ENCODE assay signal across 12 cellular contexts in genomic region chr9:15999422-16000339, GRCh38.
DNase-seq lines count a peak whose midpoint lies in the region; TF ChIP-seq lines count a peak whose summit lies in the region.
"Had no signal": no experiment of that assay in that cellular context is flagged by ENCODE, and none has a peak within 500 bp of the region (broad histone marks: within the 10 kb centered on the region; RNA-seq: fewer than 3 reads in every experiment).

No MANE protein-coding gene starts in this region.

- H3K14ac ChIP-seq in mesenchymal stem cell (ENCODE audit: low read length in 2 of 2), result no peak overlapping the region

- peak overlapping the region; percentile 72 for H4K8ac ChIP-seq in mesenchymal stem cell (ENCODE audit: low read length)

- H3K9ac ChIP-seq in mesenchymal stem cell (ENCODE audit: low read length), result peak overlapping the region; percentile 7

- H3K4me3 Mint-ChIP-seq in mesothelial cell of epicardium, result no peak overlapping the region
- H3K4me3 Mint-ChIP-seq: activated CD8-positive, alpha-beta memory T cell treated with anti-CD3 and anti-CD28 coated beads, Interleukin-2, amount 10 ng/mL, durations not matched to agents 7 days and 5 days; CD4-positive, alpha-beta T cell; GM23338 had no signal

- no peaks in the 10 kb centered on the region for H3K4me1 Mint-ChIP-seq in mesothelial cell of epicardium
- H3K4me1 Mint-ChIP-seq: activated CD8-positive, alpha-beta memory T cell treated with anti-CD3 and anti-CD28 coated beads, Interleukin-2, amount 10 ng/mL, durations not matched to agents 7 days and 5 days had no signal

- H2BK120ac ChIP-seq in mesenchymal stem cell (ENCODE audit: low read depth, low read length), result peak overlapping the region; percentile 84

- H3K4me3 ChIP-seq in mesenchymal stem cell (ENCODE audit: insufficient read depth in 1 of 2, low read depth in 1 of 2, low read length in 2 of 2), result no peak overlapping the region
- H3K4me3 ChIP-seq: dorsolateral prefrontal cortex, GM23338 had no signal

- H2AK5ac ChIP-seq in mesenchymal stem cell (ENCODE audit: low read length, severe bottlenecking), result peak overlapping the region; percentile 55

- H3K4ac ChIP-seq in mesenchymal stem cell (ENCODE audit: low read depth in 1 of 2, low read length in 2 of 2), result peak overlapping the region in 1 of 2 experiments; percentile 6

- H3K36me3 ChIP-seq in mesenchymal stem cell (ENCODE audit: control insufficient read depth in 1 of 2, insufficient read depth in 2 of 2, low read depth in 1 of 2, low read length in 2 of 2), result no peaks in the 10 kb centered on the region

- H3K23ac ChIP-seq in mesenchymal stem cell (ENCODE audit: low read length in 2 of 2), result no peak overlapping the region

- H2BK15ac ChIP-seq in mesenchymal stem cell (ENCODE audit: low read depth, poor library complexity, severe bottlenecking), result no peak overlapping the region

- H3K79me1 ChIP-seq in mesenchymal stem cell (replicated peaks; ENCODE audit: low read length, poor library complexity, severe bottlenecking), result no peaks in the 10 kb centered on the region

- peak overlapping the region; percentile 78 to 82 for H2BK12ac ChIP-seq in mesenchymal stem cell (ENCODE audit: low read length in 2 of 2)

- peaks cover 16% of the 10 kb centered on the region for H3K9me3 Mint-ChIP-seq in mesothelial cell of epicardium
- H3K9me3 Mint-ChIP-seq: GM23338 had no signal

- H3K18ac ChIP-seq in mesenchymal stem cell (ENCODE audit: low read depth in 1 of 2, low read length in 2 of 2), result peak overlapping the region; percentile 79 to 95

- H3K27me3 ChIP-seq in mesenchymal stem cell (ENCODE audit: control insufficient read depth in 1 of 2, insufficient read depth in 1 of 2, low read length in 2 of 2), result no peaks in the 10 kb centered on the region
- H3K27me3 ChIP-seq: dorsolateral prefrontal cortex had no signal

- no peaks in the 10 kb centered on the region for H3K27me3 Mint-ChIP-seq in mesothelial cell of epicardium (ENCODE audit: low read depth)
- H3K27me3 Mint-ChIP-seq: activated CD8-positive, alpha-beta memory T cell treated with anti-CD3 and anti-CD28 coated beads, Interleukin-2, amount 10 ng/mL, durations not matched to agents 7 days and 5 days; CD4-positive, alpha-beta T cell had no signal

- DNase-seq in AG08396 (ENCODE audit: low spot score), result peak; percentile 59
- DNase-seq in M059J (ENCODE audit: low read depth), result peak; percentile 98
- DNase-seq in dedifferentiated amniotic fluid mesenchymal stem cell (ENCODE audit: extremely low spot score), result peak; percentile 36
- peak; percentile 94 for DNase-seq in mesenchymal stem cell
- no peak for DNase-seq in DMS 273 (lab: John Stamatoyannopoulos, UW; ENCODE audit: unreplicated experiment)
- DNase-seq in mesothelial cell of epicardium (ENCODE audit: low spot score in 2 of 2, unreplicated experiment in 2 of 2), result no peak
- DNase-seq in GM13976 (ENCODE audit: low spot score), result no peak
- DNase-seq in NCI-H1694 (lab: John Stamatoyannopoulos, UW), result no peak
- DNase-seq: activated CD8-positive, alpha-beta memory T cell treated with anti-CD3 and anti-CD28 coated beads, Interleukin-2, amount 10 ng/mL, durations not matched to agents 7 days and 5 days; CD4-positive, alpha-beta T cell; dorsolateral prefrontal cortex had no signal

- H3K36me3 Mint-ChIP-seq in mesothelial cell of epicardium, result peaks cover 4% of the 10 kb centered on the region
- H3K36me3 Mint-ChIP-seq: activated CD8-positive, alpha-beta memory T cell treated with anti-CD3 and anti-CD28 coated beads, Interleukin-2, amount 10 ng/mL, durations not matched to agents 7 days and 5 days had no signal

- no peak overlapping the region for H3K4me2 ChIP-seq in mesenchymal stem cell (ENCODE audit: low read length, poor library complexity, severe bottlenecking)
- H3K4me2 ChIP-seq: GM23338 had no signal

- H3K4me1 ChIP-seq in mesenchymal stem cell (ENCODE audit: control insufficient read depth, insufficient read depth, low read depth, low read length), result peaks cover 7% of the 10 kb centered on the region

- H3K27ac Mint-ChIP-seq in mesothelial cell of epicardium, result no peak overlapping the region
- H3K27ac Mint-ChIP-seq: activated CD8-positive, alpha-beta memory T cell treated with anti-CD3 and anti-CD28 coated beads, Interleukin-2, amount 10 ng/mL, durations not matched to agents 7 days and 5 days; CD4-positive, alpha-beta T cell; GM23338 had no signal

- TF ChIP-seq CTCF in mesothelial cell of epicardium (IDR thresholded peaks at IDR 0.05; ENCODE audit: unreplicated experiment), result no peak
- no peak for TF ChIP-seq CTCF in GM13976 (IDR thresholded peaks at IDR 0.05; ENCODE audit: borderline replicate concordance, control extremely low read depth, extremely low read depth, insufficient read depth, missing control alignments)

- peak overlapping the region; percentile 73 for H4K91ac ChIP-seq in mesenchymal stem cell (ENCODE audit: low read length)

- no peak overlapping the region for H2AFZ ChIP-seq in mesenchymal stem cell (ENCODE audit: low read depth, low read length)
- H2AFZ ChIP-seq: GM23338 had no signal

- WGBS in mesenchymal stem cell, result 73% methylated on average over 5 of the region's 7 CpGs

- H3K27ac ChIP-seq in mesenchymal stem cell (ENCODE audit: low read length, poor library complexity, severe bottlenecking), result peak overlapping the region; percentile 45
- H3K27ac ChIP-seq: dorsolateral prefrontal cortex had no signal

- H2BK5ac ChIP-seq in mesenchymal stem cell (ENCODE audit: low read depth, low read length, poor library complexity, severe bottlenecking), result no peak overlapping the region

- in situ Hi-C loops in GM13976 (cut with MboI; ENCODE audit: low sequenced_read_pairs, unreplicated experiment), result no loop called here

- H3K9me3 ChIP-seq in mesenchymal stem cell (ENCODE audit: control insufficient read depth, low read length), result peaks cover 14% of the 10 kb centered on the region

Comparison
In these comparisons a context has a peak if more than half of its experiments do, and no peak if none do; other contexts are left out.
1. DNase-seq: peak in AG08396 (single experiment), M059J (single experiment), dedifferentiated amniotic fluid mesenchymal stem cell (single experiment) and mesenchymal stem cell (single experiment); none in DMS 273 (single experiment), mesothelial cell of epicardium (0 of 2), GM13976 (single experiment) and NCI-H1694 (single experiment).